Comparison of ENCODE assay signal across 15 cellular contexts in genomic region chr19:9986787-9987281, GRCh38. TPM values are rescaled to one million over a fixed set of nuclear protein-coding genes. Genes with fewer than 3 reads are reported as not detected.
DNase-seq lines count a peak whose midpoint lies in the region; ATAC-seq, FAIRE-seq and TF ChIP-seq lines count a peak whose summit lies in the region.
"Had no signal": no experiment of that assay in that cellular context is flagged by ENCODE, and none has a peak within 500 bp of the region (broad histone marks: within the 10 kb centered on the region; RNA-seq: fewer than 3 reads in every experiment).

No MANE protein-coding gene starts in this region.

- H3K23me2 ChIP-seq in H1 (ENCODE audit: low read depth, low read length): no peaks in the 10 kb centered on the region

- H3K4me3 Mint-ChIP-seq in activated T-helper 17 cell treated with anti-CD3 and anti-CD28 coated beads, Interleukin-2, amount 50 U/mL, for 72 hours: no peak overlapping the region
- H3K4me3 Mint-ChIP-seq: activated B cell treated with CpG ODN at 0.5 μM for 24 hours; dendritic cell treated with granulocyte-macrophage colony-stimulating factor and Interleukin-4, amounts not matched to agents 40 ng/mL and 50 ng/mL, for 4 days; naive thymus-derived CD8-positive, alpha-beta T cell had no signal

- H3K4me1 ChIP-seq in HUES64 (ENCODE audit: insufficient read depth, low read length) (no peaks in the 10 kb centered on the region; the same call in 1 of the 2 replicates), H1 (replicated peaks in 1 of 4; ENCODE audit: control insufficient read depth in 3 of 4, insufficient read depth in 4 of 4, low read length in 3 of 4) (peaks cover 0 to 4% (median 2%) of the 10 kb centered on the region in 4 experiments; a peak in 3 of 7 replicates), left lung (no peaks in the 10 kb centered on the region)

- H4K91ac ChIP-seq in H1 (replicated peaks; ENCODE audit: insufficient read length, low read length): no peak overlapping the region

- POLR2A ChIA-PET in H1 (lab: Charles Lee; ENCODE audit: partially characterized antibody): interaction anchor here (1.0 to 1.7 kb wide), 4 partner anchors 10 to 121 kb away, joined by 3 to 5 read pairs (median 3); no protein-coding TSS in a partner anchor

- H3K4me3 ChIP-seq in HUES64 (ENCODE audit: low read length) (no peak overlapping the region), H1 (ENCODE audit: extremely low read depth in 1 of 4, insufficient read depth in 2 of 4, low read depth in 3 of 4, low read length in 4 of 4) (no peak overlapping the region), left lung (no peak overlapping the region), skin epidermis (no peak overlapping the region), WERI-Rb-1 (ENCODE audit: low read depth, low read length) (no peak overlapping the region)
- H3K4me3 ChIP-seq: suprapubic skin had no signal

- no peak overlapping the region for H2BK5ac ChIP-seq in H1 (ENCODE audit: low read depth, low read length)

- H3K36me3 ChIP-seq in HUES64 (ENCODE audit: insufficient read depth, low read length): no peaks in the 10 kb centered on the region
- no peaks in the 10 kb centered on the region for H3K36me3 ChIP-seq in H1 (ENCODE audit: control insufficient read depth in 2 of 4, insufficient read depth in 4 of 4, low read length in 3 of 4)
- H3K36me3 ChIP-seq in left lung: no peaks in the 10 kb centered on the region
- H3K36me3 ChIP-seq in WERI-Rb-1: no peaks in the 10 kb centered on the region

- H3K9ac ChIP-seq in HUES64 (ENCODE audit: low read depth, low read length) (0 out of 2 replicates have a peak overlapping the region, but pooled peaks have one; percentile 22), H1 (replicated peaks in 1 of 4; ENCODE audit: extremely low read depth in 1 of 4, low read depth in 3 of 4, low read length in 3 of 4) (no peak overlapping the region; a peak in 1 of 7 replicates)

- DNase-seq in H1 (ENCODE audit: low read depth in 1 of 2, low spot score in 2 of 2) (no peak), left lung (no peak), SHP77 treated with DMSO at 0.1 percent for 48 hours (lab: John Stamatoyannopoulos, UW) (no peak), WERI-Rb-1 (no peak)
- DNase-seq: activated B cell treated with CpG ODN at 0.5 μM for 24 hours; activated T-cell treated with anti-CD3 and anti-CD28 coated beads, Interleukin-2, amount 50 U/mL, for 48 hours; naive thymus-derived CD8-positive, alpha-beta T cell; SHP77; stimulated activated CD4-positive, alpha-beta T cell treated with anti-CD3 and anti-CD28 coated beads, Interleukin-4, amount 100 ng/mL, for 4 hours had no signal

- no peak overlapping the region for H3K4ac ChIP-seq in H1 (replicated peaks; ENCODE audit: insufficient read length, low read depth, low read length)

- TF ChIP-seq POLR2A in H1 (IDR thresholded peaks at IDR 0.05; ENCODE audit: control extremely low read depth in 1 of 2, low read depth in 2 of 2, low read length in 2 of 2): no peak

- H3K14ac ChIP-seq in H1 (ENCODE audit: insufficient read length): no peak overlapping the region

- no peak for FAIRE-seq in H1 (lab: Jason Lieb, UNC)

- H2AK5ac ChIP-seq in H1 (ENCODE audit: low read depth, low read length): no peak overlapping the region

- no peak overlapping the region for H3K18ac ChIP-seq in H1 (ENCODE audit: extremely low read depth, low read length)

- H3K27me3 Mint-ChIP-seq in activated T-helper 17 cell treated with anti-CD3 and anti-CD28 coated beads, Interleukin-2, amount 50 U/mL, for 72 hours: no peaks in the 10 kb centered on the region

- intact Hi-C loops in left lung (cut with DNase I): no loop called here

- H3K27ac Mint-ChIP-seq in activated T-helper 17 cell treated with anti-CD3 and anti-CD28 coated beads, Interleukin-2, amount 50 U/mL, for 72 hours: no peak overlapping the region
- H3K27ac Mint-ChIP-seq: activated B cell treated with CpG ODN at 0.5 μM for 24 hours; dendritic cell treated with granulocyte-macrophage colony-stimulating factor and Interleukin-4, amounts not matched to agents 40 ng/mL and 50 ng/mL, for 4 days; naive thymus-derived CD8-positive, alpha-beta T cell had no signal

- 0 out of 2 replicates have a peak overlapping the region, but pooled peaks have one; percentile 61 for H2BK20ac ChIP-seq in H1 (ENCODE audit: low read length)

- H3K9me3 ChIP-seq in HUES64 (ENCODE audit: insufficient read depth, low read depth, low read length) (no peaks in the 10 kb centered on the region), H1 (ENCODE audit: insufficient read depth in 2 of 2, low read depth in 1 of 2, low read length in 1 of 2) (no peaks in the 10 kb centered on the region), left lung (no peaks in the 10 kb centered on the region), WERI-Rb-1 (ENCODE audit: severe bottlenecking) (no peaks in the 10 kb centered on the region)
- H3K9me3 ChIP-seq: suprapubic skin had no signal

- H4K20me1 ChIP-seq in H1 (replicated peaks in 1 of 2; ENCODE audit: control insufficient read depth in 1 of 2, insufficient read depth in 2 of 2, low read length in 2 of 2): no peaks in the 10 kb centered on the region

- peak overlapping the region; percentile 4 for H4K5ac ChIP-seq in H1 (ENCODE audit: insufficient read length, low read depth, low read length)

- H2BK15ac ChIP-seq in H1 (ENCODE audit: low read length): peak overlapping the region; percentile 31; the same call in 1 of the 2 replicates

- 71% methylated on average over 8 of the region's 8 CpGs for WGBS in HUES64
- WGBS in H1 (ENCODE audit: extremely low coverage in 1 of 2, insufficient coverage in 1 of 2, insufficient read length in 1 of 2, insufficient replicate concordance in 2 of 2, low coverage in 1 of 2, low lambda C conversion rate in 2 of 2, missing lambda C conversion rate in 1 of 2), 2 experiments: 75% methylated on average over 8 of the region's 8 CpGs; no CpG with 5 or more reads in 1 of the 2 experiments

- peaks cover 78% of the 10 kb centered on the region for H3K36me3 Mint-ChIP-seq in activated T-helper 17 cell treated with anti-CD3 and anti-CD28 coated beads, Interleukin-2, amount 50 U/mL, for 72 hours (ENCODE audit: low read depth)
- H3K36me3 Mint-ChIP-seq: naive thymus-derived CD8-positive, alpha-beta T cell had no signal

- H3K79me2 ChIP-seq in H1 (ENCODE audit: control insufficient read depth in 1 of 2, insufficient read depth in 2 of 2, low read length in 2 of 2): no peaks in the 10 kb centered on the region

- H3K27me3 ChIP-seq in HUES64 (ENCODE audit: insufficient read depth, low read length) (no peaks in the 10 kb centered on the region), H1 (replicated peaks in 1 of 4; ENCODE audit: control insufficient read depth in 3 of 4, extremely low read depth in 1 of 4, insufficient read depth in 3 of 4, low read length in 3 of 4) (no peaks in the 10 kb centered on the region), left lung (peaks cover 0 to 28% of the 10 kb centered on the region in 2 donors), WERI-Rb-1 (ENCODE audit: insufficient read depth, low read depth, severe bottlenecking) (peaks cover 29% of the 10 kb centered on the region)
- H3K27me3 ChIP-seq: suprapubic skin had no signal

- CTCF ChIA-PET in H1 (lab: Charles Lee; ENCODE audit: partially characterized antibody): interaction anchor here (0.6 to 8.4 kb wide), 11 partner anchors 9 to 1643 kb away, joined by 3 to 83 read pairs (median 3); no protein-coding TSS in a partner anchor

- TF ChIP-seq EP300 in H1 (IDR thresholded peaks at IDR 0.05; ENCODE audit: borderline replicate concordance in 1 of 2, low read depth in 2 of 2, low read length in 2 of 2): no peak

- peaks cover 4% of the 10 kb centered on the region for H3K4me1 Mint-ChIP-seq in activated T-helper 17 cell treated with anti-CD3 and anti-CD28 coated beads, Interleukin-2, amount 50 U/mL, for 72 hours

- ATAC-seq in left lung (peak; percentile 71), GM19452 (IDR thresholded peaks at IDR 0.05; ENCODE audit: unreplicated experiment) (no peak)
- ATAC-seq in activated T-helper 17 cell treated with anti-CD3 and anti-CD28 coated beads, Interleukin-2, amount 50 U/mL, for 72 hours (replicated peaks): no peak
- ATAC-seq: naive thymus-derived CD8-positive, alpha-beta T cell had no signal

- H3K23ac ChIP-seq in H1 (ENCODE audit: insufficient read length): no peak overlapping the region

- H3K9me3 Mint-ChIP-seq in activated T-helper 17 cell treated with anti-CD3 and anti-CD28 coated beads, Interleukin-2, amount 50 U/mL, for 72 hours: no peaks in the 10 kb centered on the region
- H3K9me3 Mint-ChIP-seq: activated B cell treated with CpG ODN at 0.5 μM for 24 hours; dendritic cell treated with granulocyte-macrophage colony-stimulating factor and Interleukin-4, amounts not matched to agents 40 ng/mL and 50 ng/mL, for 4 days had no signal

- TF ChIP-seq RAD21 in H1 (IDR thresholded peaks at IDR 0.05 in 1 of 2, conservative IDR thresholded peaks at IDR 0.05 in 1 of 2; ENCODE audit: low read depth in 2 of 2, low read length in 2 of 2): no peak

- no peak overlapping the region for H3K4me2 ChIP-seq in H1 (ENCODE audit: insufficient read depth in 1 of 2, low read depth in 2 of 2, low read length in 2 of 2)

- peak overlapping the region; percentile 83 for H2BK120ac ChIP-seq in H1 (replicated peaks; ENCODE audit: low read depth, low read length)

- H2BK12ac ChIP-seq in H1 (ENCODE audit: low read depth, low read length): no peak overlapping the region; the same call in 1 of the 2 replicates

- H4K8ac ChIP-seq in H1 (ENCODE audit: extremely low read depth, insufficient read depth, low read length): peak overlapping the region; percentile 11; the same call in 1 of the 2 replicates

- H3K27ac ChIP-seq in HUES64 (ENCODE audit: low read depth, low read length) (no peak overlapping the region), H1 (ENCODE audit: low read depth, low read length) (no peak overlapping the region), left lung (peak overlapping the region in 1 of 2 donors; percentile 7), skin epidermis (peak overlapping the region in 12 of 21 experiments; percentile 14 to 75 (median 46)), WERI-Rb-1 (no peak overlapping the region)

- no peak overlapping the region for H3K56ac ChIP-seq in H1 (replicated peaks; ENCODE audit: insufficient read length, low read depth, low read length)

- H2AFZ ChIP-seq in H1 (ENCODE audit: low read length): peak overlapping the region; percentile 36; the same call in 1 of the 2 replicates

- TF ChIP-seq CTCF in H1 (IDR thresholded peaks at IDR 0.05; ENCODE audit: control extremely low read depth in 1 of 3, insufficient read depth in 1 of 3, low read depth in 1 of 3, low read length in 3 of 3): no peak
- no peak for TF ChIP-seq CTCF in left lung (IDR thresholded peaks at IDR 0.05)
- TF ChIP-seq CTCF in WERI-Rb-1 (IDR thresholded peaks at IDR 0.05; ENCODE audit: low read depth, low read length): no peak

- H3K79me1 ChIP-seq in H1 (ENCODE audit: low read depth, low read length): no peaks in the 10 kb centered on the region

RNA-seq across cellular contexts. Expression of gene COL5A3, which starts 23.5 kb away (rescaled TPM):
- 0.35 TPM for polyA plus RNA-seq in HUES64 (2013, experiment 1 of 2)
- 0.38 TPM for polyA plus RNA-seq in HUES64 (2013, experiment 2 of 2)
- total RNA-seq in H1 (2021; fragmentation: NEBNext Ultra II Directional; extraction: Animal tissue kit (Norgen Biotek cat#: 25700)): 0.74 and 0.75 TPM in 2 replicates
- 0.67 and 1.2 TPM in 2 replicates for polyA plus RNA-seq in H1 (2011; rRNA removed)
- polyA plus RNA-seq in H1 (2011; cell fraction: cytosol; rRNA removed): 0.78 TPM
- 2.2 TPM for polyA plus RNA-seq in H1 (2011; cell fraction: nucleus; rRNA removed)
- polyA plus RNA-seq in H1 (2012, experiment 1 of 2): 0.76 to 1.1 TPM (median 0.93 TPM) in 4 replicates
- polyA plus RNA-seq in H1 (2012, experiment 2 of 2): 0.80 TPM
- 0.61 TPM for polyA plus RNA-seq in H1 (2013, experiment 1 of 2)
- polyA plus RNA-seq in H1 (2013, experiment 2 of 2): 0.57 TPM
- 0.29 and 0.44 TPM in 2 replicates for polyA minus RNA-seq in H1 (2011; rRNA and poly(A)+ RNA removed)
- 0.66 TPM for polyA minus RNA-seq in H1 (2011; cell fraction: cytosol; rRNA and poly(A)+ RNA removed)
- polyA minus RNA-seq in H1 (2011; cell fraction: nucleus; rRNA and poly(A)+ RNA removed): 0.40 TPM
- 10 to 100 TPM; 15.9 to 21.9 TPM for total RNA-seq in left lung
- total RNA-seq in activated T-helper 17 cell treated with anti-CD3 and anti-CD28 coated beads, Interleukin-2, amount 50 U/mL, for 72 hours: 10 to 100 TPM in 1 of 2 donors, 1 to 10 TPM in 1; 6.1 to 32.1 TPM
- total RNA-seq: activated B cell treated with CpG ODN at 0.5 μM for 24 hours; naive thymus-derived CD8-positive, alpha-beta T cell had no signal
- polyA plus RNA-seq: naive thymus-derived CD8-positive, alpha-beta T cell had no signal

RNA-seq across cellular contexts. Expression of gene RDH8, which starts 26.4 kb away (rescaled TPM):
- not detected for polyA plus RNA-seq in HUES64 (2013, experiment 1 of 2)
- polyA plus RNA-seq in HUES64 (2013, experiment 2 of 2): not detected
- not detected in 2 replicates for total RNA-seq in H1 (2021; fragmentation: NEBNext Ultra II Directional; extraction: Animal tissue kit (Norgen Biotek cat#: 25700))
- 0.38 and 0.58 TPM in 2 replicates for polyA plus RNA-seq in H1 (2011; rRNA removed)
- polyA plus RNA-seq in H1 (2011; cell fraction: cytosol; rRNA removed): 0.31 TPM
- 0.94 TPM for polyA plus RNA-seq in H1 (2011; cell fraction: nucleus; rRNA removed)
- 0.18 TPM in 1 of 4 replicates, not detected in the others for polyA plus RNA-seq in H1 (2012, experiment 1 of 2)
- polyA plus RNA-seq in H1 (2012, experiment 2 of 2): not detected
- not detected for polyA plus RNA-seq in H1 (2013, experiment 1 of 2)
- polyA plus RNA-seq in H1 (2013, experiment 2 of 2): not detected
- not detected in 2 replicates for polyA minus RNA-seq in H1 (2011; rRNA and poly(A)+ RNA removed)
- polyA minus RNA-seq in H1 (2011; cell fraction: cytosol; rRNA and poly(A)+ RNA removed): not detected
- polyA minus RNA-seq in H1 (2011; cell fraction: nucleus; rRNA and poly(A)+ RNA removed): not detected
- total RNA-seq in left lung: not detected
- total RNA-seq in activated T-helper 17 cell treated with anti-CD3 and anti-CD28 coated beads, Interleukin-2, amount 50 U/mL, for 72 hours: under 1 TPM in 1 of 2 donors, not detected in 1; 0.26 TPM
- total RNA-seq: activated B cell treated with CpG ODN at 0.5 μM for 24 hours; naive thymus-derived CD8-positive, alpha-beta T cell; suprapubic skin had no signal
- polyA plus RNA-seq: naive thymus-derived CD8-positive, alpha-beta T cell had no signal

RNA-seq across cellular contexts. Expression of gene OLFM2, which starts 50.5 kb away (rescaled TPM):
- 39.1 TPM for polyA plus RNA-seq in HUES64 (2013, experiment 1 of 2)
- 52.9 TPM for polyA plus RNA-seq in HUES64 (2013, experiment 2 of 2)
- total RNA-seq in H1 (2021; fragmentation: NEBNext Ultra II Directional; extraction: Animal tissue kit (Norgen Biotek cat#: 25700)): 68.2 and 72.0 TPM in 2 replicates
- polyA plus RNA-seq in H1 (2011; rRNA removed): 151 and 238 TPM in 2 replicates
- polyA plus RNA-seq in H1 (2011; cell fraction: cytosol; rRNA removed): 133 TPM
- polyA plus RNA-seq in H1 (2011; cell fraction: nucleus; rRNA removed): 130 TPM
- 45.7 to 81.7 TPM (median 69.5 TPM) in 4 replicates for polyA plus RNA-seq in H1 (2012, experiment 1 of 2)
- 69.6 TPM for polyA plus RNA-seq in H1 (2012, experiment 2 of 2)
- 86.9 TPM for polyA plus RNA-seq in H1 (2013, experiment 1 of 2)
- polyA plus RNA-seq in H1 (2013, experiment 2 of 2): 91.1 TPM
- polyA minus RNA-seq in H1 (2011; rRNA and poly(A)+ RNA removed): 61.1 and 62.1 TPM in 2 replicates
- 74.7 TPM for polyA minus RNA-seq in H1 (2011; cell fraction: cytosol; rRNA and poly(A)+ RNA removed)
- polyA minus RNA-seq in H1 (2011; cell fraction: nucleus; rRNA and poly(A)+ RNA removed): 48.8 TPM
- 10 to 100 TPM in 1 of 2 donors, 1 to 10 TPM in 1; 7.6 to 10.4 TPM for total RNA-seq in left lung
- 1 to 10 TPM; 1.6 to 7.4 TPM for total RNA-seq in activated T-helper 17 cell treated with anti-CD3 and anti-CD28 coated beads, Interleukin-2, amount 50 U/mL, for 72 hours
- total RNA-seq: activated B cell treated with CpG ODN at 0.5 μM for 24 hours had no signal

Comparison
In these comparisons a context has a peak if more than half of its experiments do, and no peak if none do; other contexts are left out.
1. H3K27ac ChIP-seq: peak in skin epidermis (12 of 21); none in HUES64 (single experiment), H1 (single experiment) and WERI-Rb-1 (single experiment).